20 cellular contexts compared by ENCODE assay signal in genomic region chr6:82410151-82410621, GRCh38. TPM values are rescaled to one million over a fixed set of nuclear protein-coding genes. Genes with fewer than 3 reads are reported as not detected.
DNase-seq lines count a peak whose midpoint lies in the region; TF ChIP-seq lines count a peak whose summit lies in the region.
"Had no signal": no experiment of that assay in that cellular context is flagged by ENCODE, and none has a peak within 500 bp of the region (broad histone marks: within the 10 kb centered on the region; RNA-seq: fewer than 3 reads in every experiment).

No MANE protein-coding gene starts in this region.

- intact Hi-C loops in PC-9 (cut with micrococcal nuclease; ENCODE audit: unreplicated experiment): no loop called here
- intact Hi-C loops in activated naive CD4-positive, alpha-beta T cell treated with anti-CD3 and anti-CD28 coated beads for 36 hours (cut with micrococcal nuclease): no loop called here

- H3K27ac ChIP-seq in GM23248 (peak overlapping the region; percentile 87), PC-9 (peak overlapping the region; percentile 96), osteoblast (ENCODE audit: low read depth, low read length) (peak overlapping the region; percentile 51)
- H3K27ac ChIP-seq: cardiac muscle cell, heart right ventricle, pancreas had no signal

- H3K36me3 Mint-ChIP-seq in activated naive CD4-positive, alpha-beta T cell treated with anti-CD3 and anti-CD28 coated beads for 36 hours (ENCODE audit: low read depth): no peaks in the 10 kb centered on the region

- H3K36me3 ChIP-seq in GM23248 (ENCODE audit: low read depth) (no peaks in the 10 kb centered on the region), PC-9 (ENCODE audit: low read depth) (peaks cover 4% of the 10 kb centered on the region; the same call in 1 of the 2 replicates), osteoblast (ENCODE audit: insufficient read depth, low read length) (no peaks in the 10 kb centered on the region)
- H3K36me3 ChIP-seq: BE2C, cardiac muscle cell, heart right ventricle, pancreas had no signal

- H3K9me2 ChIP-seq in GM23248 (ENCODE audit: insufficient read depth) (0 out of 2 replicates have a peak, but pooled peaks cover 3% of the 10 kb centered on the region), PC-9 (ENCODE audit: insufficient read depth) (no peaks in the 10 kb centered on the region)

- no peaks in the 10 kb centered on the region for H3K9me3 Mint-ChIP-seq in activated naive CD4-positive, alpha-beta T cell treated with anti-CD3 and anti-CD28 coated beads for 36 hours

- no peak overlapping the region for H3K27ac Mint-ChIP-seq in activated naive CD4-positive, alpha-beta T cell treated with anti-CD3 and anti-CD28 coated beads for 36 hours

- H3K27me3 Mint-ChIP-seq in activated naive CD4-positive, alpha-beta T cell treated with anti-CD3 and anti-CD28 coated beads for 36 hours (ENCODE audit: low read depth): no peaks in the 10 kb centered on the region

- H3K4me2 ChIP-seq in GM23248 (ENCODE audit: unreplicated experiment): peak overlapping the region; percentile 56
- H3K4me2 ChIP-seq in PC-9: no peak overlapping the region
- peak overlapping the region; percentile 34 for H3K4me2 ChIP-seq in osteoblast (ENCODE audit: insufficient read depth, low read length)

- in situ Hi-C loops in GM23248 (cut with MboI): no loop called here

- peaks cover 26% of the 10 kb centered on the region for H3F3A ChIP-seq in GM23248 (ENCODE audit: insufficient read depth)
- peaks cover 19% of the 10 kb centered on the region; the same call in 1 of the 2 replicates for H3F3A ChIP-seq in PC-9 (ENCODE audit: insufficient read depth, low read depth)

- BruUV-seq in PC-9 (replicated peaks; lab: Mats Ljungman, UMichigan): no TSS peak

- H3K4me3 Mint-ChIP-seq in activated naive CD4-positive, alpha-beta T cell treated with anti-CD3 and anti-CD28 coated beads for 36 hours: no peak overlapping the region

- H3K4me1 Mint-ChIP-seq in activated naive CD4-positive, alpha-beta T cell treated with anti-CD3 and anti-CD28 coated beads for 36 hours (ENCODE audit: low read depth): no peaks in the 10 kb centered on the region

- 32 to 45% methylated on average over 3 of the region's 3 CpGs for WGBS in GM23248 (ENCODE audit: low coverage in 1 of 2, low lambda C conversion rate in 2 of 2, missing lambda C conversion rate in 2 of 2), 2 experiments

- CTCF ChIA-PET in PC-9 (lab: Charles Lee): no interaction called here
- CTCF ChIA-PET in activated naive CD4-positive, alpha-beta T cell treated with anti-CD3 and anti-CD28 coated beads for 36 hours (lab: Charles Lee): no interaction called here

- H3K9me3 ChIP-seq in GM23248 (ENCODE audit: low read depth) (no peaks in the 10 kb centered on the region), PC-9 (ENCODE audit: insufficient read depth, low read depth) (no peaks in the 10 kb centered on the region), osteoblast (ENCODE audit: low read depth, low read length) (no peaks in the 10 kb centered on the region)
- H3K9me3 ChIP-seq: BE2C, heart right ventricle, pancreas had no signal

- no peak overlapping the region for H3K9ac ChIP-seq in GM23248

- H3K27me3 ChIP-seq in GM23248 (replicated peaks; ENCODE audit: insufficient read depth) (no peaks in the 10 kb centered on the region), PC-9 (ENCODE audit: insufficient read depth, low read depth) (no peaks in the 10 kb centered on the region), osteoblast (ENCODE audit: insufficient read depth, low read length) (no peaks in the 10 kb centered on the region)
- H3K27me3 ChIP-seq: BE2C, cardiac muscle cell, heart right ventricle, pancreas had no signal

- H3K4me3 ChIP-seq in GM23248: no peak overlapping the region
- H3K4me3 ChIP-seq in PC-9: no peak overlapping the region
- H3K4me3 ChIP-seq in epithelial cell of esophagus (ENCODE audit: low read length): no peak overlapping the region
- H3K4me3 ChIP-seq in osteoblast (ENCODE audit: insufficient read depth, low read length): no peak overlapping the region
- H3K4me3 ChIP-seq: cardiac muscle cell, heart right ventricle, pancreas had no signal

- H2AFZ ChIP-seq in GM23248 (no peak overlapping the region), PC-9 (no peak overlapping the region), osteoblast (ENCODE audit: low read length) (no peak overlapping the region)

- POLR2A ChIA-PET in PC-9 (lab: Charles Lee; ENCODE audit: unreplicated experiment): no interaction called here

- no peaks in the 10 kb centered on the region for H3K79me2 ChIP-seq in GM23248 (ENCODE audit: insufficient read depth)
- no peaks in the 10 kb centered on the region for H3K79me2 ChIP-seq in PC-9 (ENCODE audit: low read depth)
- no peaks in the 10 kb centered on the region for H3K79me2 ChIP-seq in osteoblast (ENCODE audit: insufficient read depth, low read length)

- DNase-seq in GM23248 (peak; percentile 72), PC-9 (no peak), epithelial cell of esophagus (ENCODE audit: low read depth) (peak; percentile 55), osteoblast (ENCODE audit: insufficient read length, low spot score, missing footprints) (peak; percentile 54), NCI-H2196 treated with DMSO at 0.1 percent for 48 hours (lab: John Stamatoyannopoulos, UW; ENCODE audit: unreplicated experiment) (no peak), LoVo (ENCODE audit: low spot score) (no peak), C1 segment of cervical spinal cord (lab: John Stamatoyannopoulos, UW) (no peak)
- DNase-seq in activated naive CD4-positive, alpha-beta T cell treated with anti-CD3 and anti-CD28 coated beads for 36 hours: no peak
- DNase-seq: BE2C; DMS153; effector CD8-positive, alpha-beta T cell; heart right ventricle; kidney glomerular epithelial cell; NCI-H510A treated with DMSO at 0.1 percent for 48 hours; pancreas; RPMI8226; small intestine; stimulated activated naive CD8-positive, alpha-beta T cell treated with anti-CD3 and anti-CD28 coated beads, Interleukin-15, Interleukin-2, amounts not matched to agents 100 U/mL and 50 U/mL, for 24 hours; T-helper 1 cell had no signal

- TF ChIP-seq CTCF in PC-9 (conservative IDR thresholded peaks at IDR 0.05): no peak
- TF ChIP-seq CTCF in epithelial cell of esophagus (IDR thresholded peaks at IDR 0.05; ENCODE audit: insufficient read depth, low read depth, low read length, missing control alignments): no peak
- TF ChIP-seq CTCF in osteoblast (IDR thresholded peaks at IDR 0.05; ENCODE audit: extremely low read depth, low read depth, low read length): no peak

- H4K20me1 ChIP-seq in GM23248 (ENCODE audit: insufficient read depth): no peaks in the 10 kb centered on the region
- no peaks in the 10 kb centered on the region for H4K20me1 ChIP-seq in PC-9 (ENCODE audit: insufficient read depth)
- no peaks in the 10 kb centered on the region for H4K20me1 ChIP-seq in osteoblast (ENCODE audit: insufficient read depth, low read length)

- peaks cover 32% of the 10 kb centered on the region for H3K4me1 ChIP-seq in GM23248 (ENCODE audit: insufficient read depth)
- H3K4me1 ChIP-seq in PC-9 (replicated peaks; ENCODE audit: insufficient read depth): peaks cover 27% of the 10 kb centered on the region
- peaks cover 22% of the 10 kb centered on the region for H3K4me1 ChIP-seq in osteoblast (ENCODE audit: insufficient read depth, low read length)
- H3K4me1 ChIP-seq: BE2C, heart right ventricle, pancreas had no signal

RNA-seq across cellular contexts. Expression of gene TPBG, which starts 46.6 kb away (rescaled TPM):
- 153 and 174 TPM in 2 replicates for total RNA-seq in GM23248 (2014; rRNA removed; shearing (Covaris generic))
- polyA plus RNA-seq in GM23248 (2016; fragmentation: Nextera tagmentation; extraction: Ambion mirVana): 125 and 127 TPM in 2 replicates
- total RNA-seq in PC-9 (2021): 42.5 and 44.6 TPM in 2 replicates
- 47.8 and 48.6 TPM in 2 replicates for total RNA-seq in osteoblast
- under 1 TPM in 1 of 2 experiments, not detected in 1; 0.07 TPM for total RNA-seq in activated naive CD4-positive, alpha-beta T cell treated with anti-CD3 and anti-CD28 coated beads for 36 hours

Comparison
In these comparisons a context has a peak if more than half of its experiments do, and no peak if none do; other contexts are left out.
1. DNase-seq: peak in GM23248 (single experiment), epithelial cell of esophagus (single experiment) and osteoblast (single experiment); none in PC-9 (0 of 2), NCI-H2196 treated with DMSO at 0.1 percent for 48 hours (single experiment), LoVo (single experiment), C1 segment of cervical spinal cord (0 of 14) and activated naive CD4-positive, alpha-beta T cell treated with anti-CD3 and anti-CD28 coated beads for 36 hours (single experiment).
2. RNA of gene TPBG, which starts 46.6 kb away (total RNA-seq): 153 to 174 TPM in GM23248, 47.8 to 48.6 TPM in osteoblast and 42.5 to 44.6 TPM in PC-9; 0.07 TPM in activated naive CD4-positive, alpha-beta T cell treated with anti-CD3 and anti-CD28 coated beads for 36 hours; every median in the first group is over 10 times any median in the second.
3. Peak in every context shown above with its lines, with median percentiles within 50 percentile points of each other: H3K27ac ChIP-seq.